In genomic region chrX:137852502-137852901, GRCh38 we compare ENCODE assay signal across 32 cellular contexts.
"Had no signal": no experiment of that assay in that cellular context is flagged by ENCODE, and none has a peak within 500 bp of the region (broad histone marks: within the 10 kb centered on the region; RNA-seq: fewer than 3 reads in every experiment).

No MANE protein-coding gene starts in this region.

- H3K9me3 ChIP-seq: ascending aorta, breast epithelium, colonic mucosa had no signal

- H3K27me3 Mint-ChIP-seq: activated CD4-positive, alpha-beta memory T cell treated with anti-CD3 and anti-CD28 coated beads for 36 hours; activated CD4-positive, alpha-beta T cell treated with anti-CD3 and anti-CD28 coated beads for 36 hours; activated CD4-positive, alpha-beta T cell treated with anti-CD3 and anti-CD28 coated beads, Interleukin-2, amount 10 ng/mL, durations not matched to agents 24 days and 14 days; activated CD8-positive, alpha-beta memory T cell treated with anti-CD3 and anti-CD28 coated beads, Interleukin-2, amount 10 ng/mL, durations not matched to agents 7 days and 5 days; activated naive CD8-positive, alpha-beta T cell treated with anti-CD3 and anti-CD28 coated beads, Interleukin-2, amount 10 ng/mL, durations not matched to agents 7 days and 5 days; brain had no signal

- H3K27me3 ChIP-seq: ascending aorta, cardiac muscle cell, colonic mucosa had no signal

- H3K4me3 Mint-ChIP-seq: activated CD4-positive, alpha-beta memory T cell treated with anti-CD3 and anti-CD28 coated beads for 36 hours; activated CD4-positive, alpha-beta T cell treated with anti-CD3 and anti-CD28 coated beads for 36 hours; activated CD4-positive, alpha-beta T cell treated with anti-CD3 and anti-CD28 coated beads, Interleukin-2, amount 10 ng/mL, durations not matched to agents 24 days and 14 days; activated CD8-positive, alpha-beta memory T cell treated with anti-CD3 and anti-CD28 coated beads, Interleukin-2, amount 10 ng/mL, durations not matched to agents 7 days and 5 days; activated CD8-positive, alpha-beta T cell treated with anti-CD3 and anti-CD28 coated beads, Interleukin-2, amount 10 ng/mL, durations not matched to agents 7 days and 5 days; activated naive CD4-positive, alpha-beta T cell treated with anti-CD3 and anti-CD28 coated beads for 36 hours; activated naive CD8-positive, alpha-beta T cell treated with anti-CD3 and anti-CD28 coated beads, Interleukin-2, amount 10 ng/mL, durations not matched to agents 7 days and 5 days; activated T-helper 1 cell treated with anti-CD3 and anti-CD28 coated beads, Interleukin-12 subunit alpha, Interleukin-12 subunit beta, Interleukin-2, Interleukin-4 antibody, amounts not matched to agents 30 ng/mL and 10 ng/mL and 1 ng/mL, durations not matched to agents 14 hours and 24 hours and 36 hours; brain; endodermal cell; T-cell; T-helper 1 cell treated with Interleukin-12 subunit alpha and Interleukin-12 subunit beta and Interleukin-4 antibody, amounts not matched to agents 30 μg/mL and 1 μg/mL, for 36 hours had no signal

- H3K36me3 ChIP-seq: ascending aorta, breast epithelium, cardiac muscle cell, colonic mucosa, WERI-Rb-1 had no signal

- H3K36me3 Mint-ChIP-seq: activated CD4-positive, alpha-beta memory T cell treated with anti-CD3 and anti-CD28 coated beads for 36 hours; activated CD8-positive, alpha-beta memory T cell treated with anti-CD3 and anti-CD28 coated beads, Interleukin-2, amount 10 ng/mL, durations not matched to agents 7 days and 5 days; activated naive CD4-positive, alpha-beta T cell treated with anti-CD3 and anti-CD28 coated beads, Interleukin-2, amount 50 U/mL, for 72 hours; activated naive CD8-positive, alpha-beta T cell treated with anti-CD3 and anti-CD28 coated beads, Interleukin-2, amount 10 ng/mL, durations not matched to agents 7 days and 5 days; brain; T-cell had no signal

- H3K27ac ChIP-seq: ascending aorta, breast epithelium, cardiac muscle cell, colonic mucosa, WERI-Rb-1 had no signal

- H3K4me1 Mint-ChIP-seq: activated CD4-positive, alpha-beta T cell treated with anti-CD3 and anti-CD28 coated beads for 36 hours; activated CD4-positive, alpha-beta T cell treated with anti-CD3 and anti-CD28 coated beads, Interleukin-2, amount 10 ng/mL, durations not matched to agents 24 days and 14 days; activated CD8-positive, alpha-beta memory T cell treated with anti-CD3 and anti-CD28 coated beads, Interleukin-2, amount 10 ng/mL, durations not matched to agents 7 days and 5 days; activated naive CD8-positive, alpha-beta T cell treated with anti-CD3 and anti-CD28 coated beads, Interleukin-2, amount 10 ng/mL, durations not matched to agents 7 days and 5 days; T-cell had no signal

- ATAC-seq: activated CD4-positive, alpha-beta T cell treated with anti-CD3 and anti-CD28 coated beads for 36 hours; activated CD8-positive, alpha-beta memory T cell treated with anti-CD3 and anti-CD28 coated beads, Interleukin-2, amount 10 ng/mL, durations not matched to agents 7 days and 5 days; activated CD8-positive, alpha-beta T cell treated with anti-CD3 and anti-CD28 coated beads, Interleukin-2, amount 10 ng/mL, durations not matched to agents 7 days and 5 days; activated naive CD4-positive, alpha-beta T cell treated with anti-CD3 and anti-CD28 coated beads, Interleukin-2, amount 50 U/mL, for 72 hours; esophagus mucosa; T-cell had no signal

- DNase-seq: activated CD4-positive, alpha-beta memory T cell treated with anti-CD3 and anti-CD28 coated beads for 36 hours; activated CD4-positive, alpha-beta T cell treated with anti-CD3 and anti-CD28 coated beads for 36 hours; activated CD4-positive, alpha-beta T cell treated with anti-CD3 and anti-CD28 coated beads, Interleukin-2, amount 10 ng/mL, durations not matched to agents 24 days and 14 days; activated CD4-positive, CD25-positive, alpha-beta regulatory T cell; activated CD4-positive, CD25-positive, alpha-beta regulatory T cell treated with anti-CD3 and anti-CD28 coated beads, Interleukin-2, amount 50 U/mL, for 72 hours; activated CD8-positive, alpha-beta memory T cell treated with anti-CD3 and anti-CD28 coated beads, Interleukin-2, amount 10 ng/mL, durations not matched to agents 7 days and 5 days; activated CD8-positive, alpha-beta memory T cell treated with anti-CD3 and anti-CD28 coated beads, Interleukin-2, amount 50 U/mL, for 4 hours; activated CD8-positive, alpha-beta T cell treated with anti-CD3 and anti-CD28 coated beads, Interleukin-2, amount 10 ng/mL, durations not matched to agents 7 days and 5 days; activated effector memory CD4-positive, alpha-beta T cell treated with anti-CD3 and anti-CD28 coated beads, Interleukin-2, amount 50 U/mL, for 16 hours; activated naive CD4-positive, alpha-beta T cell treated with anti-CD3 and anti-CD28 coated beads for 36 hours; activated naive CD8-positive, alpha-beta T cell treated with anti-CD3 and anti-CD28 coated beads, Interleukin-2, amount 10 ng/mL, durations not matched to agents 7 days and 5 days; activated T-cell treated with anti-CD3 and anti-CD28 coated beads, Interleukin-2, amount 50 U/mL, for 1 hour; activated T-cell treated with anti-CD3 and anti-CD28 coated beads, Interleukin-2, amount 50 U/mL, for 48 hours; central memory CD4-positive, alpha-beta T cell; cerebellar nuclear complex; colonic mucosa; effector memory CD4-positive, alpha-beta T cell; endodermal cell; foreskin fibroblast; head of caudate nucleus; T-cell; T-helper 9 cell; WERI-Rb-1 had no signal

- H3K4me3 ChIP-seq: ascending aorta, breast epithelium, cardiac muscle cell, colonic mucosa had no signal

- H3K9me3 Mint-ChIP-seq: activated CD4-positive, alpha-beta memory T cell treated with anti-CD3 and anti-CD28 coated beads for 36 hours; activated CD4-positive, alpha-beta T cell treated with anti-CD3 and anti-CD28 coated beads, Interleukin-2, amount 10 ng/mL, durations not matched to agents 24 days and 14 days; activated naive CD4-positive, alpha-beta T cell treated with anti-CD3 and anti-CD28 coated beads for 36 hours; activated naive CD8-positive, alpha-beta T cell treated with anti-CD3 and anti-CD28 coated beads, Interleukin-2, amount 10 ng/mL, durations not matched to agents 7 days and 5 days; activated T-helper 1 cell treated with anti-CD3 and anti-CD28 coated beads, Interleukin-12 subunit alpha, Interleukin-12 subunit beta, Interleukin-2, Interleukin-4 antibody, amounts not matched to agents 30 ng/mL and 10 ng/mL and 1 ng/mL, durations not matched to agents 14 hours and 24 hours and 36 hours; activated T-helper 2 cell treated with anti-CD3 and anti-CD28 coated beads, Interferon-gamma antibody, Interleukin-2, Interleukin-4, amounts not matched to agents 10 μg/mL and 5 μg/mL and 100 μg/mL, durations not matched to agents 14 hours and 24 hours and 36 hours; T-cell had no signal

- H3K4me1 ChIP-seq: ascending aorta, breast epithelium, colonic mucosa had no signal

- H3K27ac Mint-ChIP-seq: activated CD4-positive, alpha-beta memory T cell treated with anti-CD3 and anti-CD28 coated beads for 36 hours; activated CD4-positive, alpha-beta T cell treated with anti-CD3 and anti-CD28 coated beads for 36 hours; activated CD4-positive, alpha-beta T cell treated with anti-CD3 and anti-CD28 coated beads, Interleukin-2, amount 10 ng/mL, durations not matched to agents 24 days and 14 days; activated CD8-positive, alpha-beta memory T cell treated with anti-CD3 and anti-CD28 coated beads, Interleukin-2, amount 10 ng/mL, durations not matched to agents 7 days and 5 days; activated CD8-positive, alpha-beta T cell treated with anti-CD3 and anti-CD28 coated beads, Interleukin-2, amount 10 ng/mL, durations not matched to agents 7 days and 5 days; activated naive CD4-positive, alpha-beta T cell treated with anti-CD3 and anti-CD28 coated beads for 36 hours; activated naive CD4-positive, alpha-beta T cell treated with anti-CD3 and anti-CD28 coated beads, Interleukin-2, amount 50 U/mL, for 72 hours; activated naive CD8-positive, alpha-beta T cell treated with anti-CD3 and anti-CD28 coated beads, Interleukin-2, amount 10 ng/mL, durations not matched to agents 7 days and 5 days; activated T-helper 1 cell treated with anti-CD3 and anti-CD28 coated beads, Interleukin-12 subunit alpha, Interleukin-12 subunit beta, Interleukin-2, Interleukin-4 antibody, amounts not matched to agents 30 ng/mL and 10 ng/mL and 1 ng/mL, durations not matched to agents 14 hours and 24 hours and 36 hours; activated T-helper 2 cell treated with anti-CD3 and anti-CD28 coated beads, Interferon-gamma antibody, Interleukin-2, Interleukin-4, amounts not matched to agents 10 μg/mL and 5 μg/mL and 100 μg/mL, durations not matched to agents 14 hours and 24 hours and 36 hours; brain; endodermal cell; T-cell; T-helper 1 cell treated with Interleukin-12 subunit alpha and Interleukin-12 subunit beta and Interleukin-4 antibody, amounts not matched to agents 30 μg/mL and 1 μg/mL, for 36 hours had no signal
